25 cellular contexts compared by ENCODE assay signal in the genomic region with DNA sequence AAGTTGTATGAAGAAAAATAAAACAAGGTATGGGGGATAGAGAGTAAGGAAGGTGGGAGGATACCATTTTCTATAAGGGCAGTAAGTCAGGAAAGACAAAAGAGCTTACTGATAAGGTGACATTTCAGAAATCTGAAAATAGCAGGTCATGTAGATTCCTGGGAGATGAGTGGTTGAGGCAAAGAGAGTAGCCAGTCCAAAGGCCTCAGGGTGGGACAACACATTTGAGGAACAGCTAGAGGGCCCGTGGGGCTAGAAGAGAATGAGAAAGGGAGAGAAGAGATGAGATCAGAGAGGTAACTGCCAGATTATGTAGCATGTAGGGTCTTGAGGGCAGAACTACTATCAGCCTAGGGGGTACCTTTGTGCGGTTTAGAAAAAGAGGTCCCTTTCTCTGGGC. TPM values are rescaled to one million over a fixed set of nuclear protein-coding genes. Genes with fewer than 3 reads are reported as not detected.
DNase-seq lines count a peak whose midpoint lies in the region; ATAC-seq and TF ChIP-seq lines count a peak whose summit lies in the region.
"Had no signal": no experiment of that assay in that cellular context is flagged by ENCODE, and none has a peak within 500 bp of the region (broad histone marks: within the 10 kb centered on the region; RNA-seq: fewer than 3 reads in every experiment).

No MANE protein-coding gene starts in this region.

- no peaks in the 10 kb centered on the region for H3K27me3 ChIP-seq in CD4-positive, alpha-beta T cell (ENCODE audit: control insufficient read depth, insufficient read depth, low read length)
- H3K27me3 ChIP-seq in esophagus muscularis mucosa = no peaks in the 10 kb centered on the region
- no peaks in the 10 kb centered on the region for H3K27me3 ChIP-seq in ascending aorta
- H3K27me3 ChIP-seq: neutrophil had no signal

- H3K9me3 ChIP-seq in CD4-positive, alpha-beta T cell (ENCODE audit: control insufficient read depth, low read length) = no peaks in the 10 kb centered on the region
- no peaks in the 10 kb centered on the region for H3K9me3 ChIP-seq in esophagus muscularis mucosa
- no peaks in the 10 kb centered on the region for H3K9me3 ChIP-seq in ascending aorta
- H3K9me3 ChIP-seq: left ventricle myocardium inferior, neutrophil had no signal

- H3K36me3 ChIP-seq in esophagus muscularis mucosa (peaks cover 2 to 9% (median 8%) of the 10 kb centered on the region in 4 donors), ascending aorta (peaks cover 2 to 11% of the 10 kb centered on the region in 2 donors)

- H3K36me3 Mint-ChIP-seq in T-helper 2 cell treated with Interferon-gamma antibody and Interleukin-4, amounts not matched to agents 5 μg/mL and 100 μg/mL, for 36 hours (ENCODE audit: low read depth) = peaks cover 32% of the 10 kb centered on the region
- peaks cover 31% of the 10 kb centered on the region for H3K36me3 Mint-ChIP-seq in CD4-positive, alpha-beta T cell (ENCODE audit: low read depth)
- H3K36me3 Mint-ChIP-seq in activated T-helper 1 cell treated with anti-CD3 and anti-CD28 coated beads, Interleukin-12 subunit alpha, Interleukin-12 subunit beta, Interleukin-2, Interleukin-4 antibody, amounts not matched to agents 30 ng/mL and 10 ng/mL and 1 ng/mL, durations not matched to agents 14 hours and 24 hours and 36 hours (ENCODE audit: low read depth) = peaks cover 36% of the 10 kb centered on the region
- H3K36me3 Mint-ChIP-seq in mesothelial cell of epicardium = peaks cover 13% of the 10 kb centered on the region

- CTCF ChIA-PET in CD4-positive, alpha-beta T cell (lab: Charles Lee) = no interaction called here

- H3K4me1 ChIP-seq in esophagus muscularis mucosa = peaks cover 19 to 39% (median 30%) of the 10 kb centered on the region in 4 donors
- H3K4me1 ChIP-seq in ascending aorta = peaks cover 5 to 10% of the 10 kb centered on the region in 2 donors

- no peak for TF ChIP-seq POLR2A in esophagus muscularis mucosa (IDR thresholded peaks at IDR 0.05; ENCODE audit: low read depth)

- TF ChIP-seq CTCF in CD4-positive, alpha-beta T cell (IDR thresholded peaks at IDR 0.05) = no peak
- TF ChIP-seq CTCF in mesothelial cell of epicardium (IDR thresholded peaks at IDR 0.05; ENCODE audit: unreplicated experiment) (no peak), esophagus muscularis mucosa (IDR thresholded peaks at IDR 0.05) (no peak), ascending aorta (IDR thresholded peaks at IDR 0.05) (no peak)

- 91% methylated on average over 2 of the region's 2 CpGs for WGBS in esophagus muscularis mucosa

- intact Hi-C loops in CD4-positive, alpha-beta T cell (cut with DNase I, micrococcal nuclease) = loop anchor here in 1 of 2 experiments (2.0 to 5.0 kb wide), 3 partner anchors 92 to 502 kb away; partner anchors contain the start of gene RTN4
- intact Hi-C loops in activated T-helper 1 cell treated with anti-CD3 and anti-CD28 coated beads, Interleukin-12 subunit alpha, Interleukin-12 subunit beta, Interleukin-2, Interleukin-4 antibody, amounts not matched to agents 30 ng/mL and 10 ng/mL and 1 ng/mL, durations not matched to agents 14 hours and 24 hours and 36 hours (cut with micrococcal nuclease) = no loop called here
- intact Hi-C loops in esophagus muscularis mucosa (cut with DNase I) = no loop called here
- intact Hi-C loops in ascending aorta (cut with DNase I) = no loop called here

- H3K4me3 ChIP-seq in esophagus muscularis mucosa = no peak overlapping the region
- no peak overlapping the region for H3K4me3 ChIP-seq in ascending aorta
- H3K4me3 ChIP-seq: left ventricle myocardium inferior had no signal

- H3K27ac Mint-ChIP-seq in T-helper 2 cell treated with Interferon-gamma antibody and Interleukin-4, amounts not matched to agents 5 μg/mL and 100 μg/mL, for 36 hours = peak overlapping the region; percentile 46
- H3K27ac Mint-ChIP-seq in CD4-positive, alpha-beta T cell = peak overlapping the region; percentile 92
- no peak overlapping the region for H3K27ac Mint-ChIP-seq in activated T-helper 1 cell treated with anti-CD3 and anti-CD28 coated beads, Interleukin-12 subunit alpha, Interleukin-12 subunit beta, Interleukin-2, Interleukin-4 antibody, amounts not matched to agents 30 ng/mL and 10 ng/mL and 1 ng/mL, durations not matched to agents 14 hours and 24 hours and 36 hours
- H3K27ac Mint-ChIP-seq in mesothelial cell of epicardium = peak overlapping the region; percentile 17

- no peak overlapping the region for H3K27ac ChIP-seq in CD4-positive, alpha-beta T cell (ENCODE audit: low read depth, low read length)
- H3K27ac ChIP-seq in esophagus muscularis mucosa (replicated peaks in 1 of 4) (no peak overlapping the region), ascending aorta (no peak overlapping the region)
- H3K27ac ChIP-seq: epithelial cell of prostate, left ventricle myocardium inferior, neutrophil, RWPE1 had no signal

- POLR2A ChIA-PET in CD4-positive, alpha-beta T cell (lab: Charles Lee) = interaction anchor here (0.6 kb wide), 1 partner anchor 321 kb away, joined by 3 read pairs; no protein-coding TSS in a partner anchor

- H3K4me1 Mint-ChIP-seq in T-helper 2 cell treated with Interferon-gamma antibody and Interleukin-4, amounts not matched to agents 5 μg/mL and 100 μg/mL, for 36 hours (ENCODE audit: low read depth) = peaks cover 36% of the 10 kb centered on the region
- peaks cover 58% of the 10 kb centered on the region for H3K4me1 Mint-ChIP-seq in CD4-positive, alpha-beta T cell (ENCODE audit: low read depth)
- peaks cover 49% of the 10 kb centered on the region for H3K4me1 Mint-ChIP-seq in activated T-helper 1 cell treated with anti-CD3 and anti-CD28 coated beads, Interleukin-12 subunit alpha, Interleukin-12 subunit beta, Interleukin-2, Interleukin-4 antibody, amounts not matched to agents 30 ng/mL and 10 ng/mL and 1 ng/mL, durations not matched to agents 14 hours and 24 hours and 36 hours (ENCODE audit: low read depth)
- H3K4me1 Mint-ChIP-seq in mesothelial cell of epicardium = peaks cover 38% of the 10 kb centered on the region

- no peak for ATAC-seq in CD4-positive, alpha-beta T cell (ENCODE audit: poor library complexity)
- no peak for ATAC-seq in HG03565 (IDR thresholded peaks at IDR 0.05; ENCODE audit: unreplicated experiment)
- ATAC-seq: stimulated activated memory B cell treated with anti-CD40 and anti-IgM and Interleukin-4, amounts not matched to agents 10 μg/mL and 1 μg/mL and 100 μg/mL, for 72 hours had no signal

- H3K4me3 Mint-ChIP-seq in T-helper 2 cell treated with Interferon-gamma antibody and Interleukin-4, amounts not matched to agents 5 μg/mL and 100 μg/mL, for 36 hours = peak overlapping the region; percentile 15
- peak overlapping the region; percentile 74 for H3K4me3 Mint-ChIP-seq in CD4-positive, alpha-beta T cell
- H3K4me3 Mint-ChIP-seq in activated T-helper 1 cell treated with anti-CD3 and anti-CD28 coated beads, Interleukin-12 subunit alpha, Interleukin-12 subunit beta, Interleukin-2, Interleukin-4 antibody, amounts not matched to agents 30 ng/mL and 10 ng/mL and 1 ng/mL, durations not matched to agents 14 hours and 24 hours and 36 hours = peak overlapping the region; percentile 13
- H3K4me3 Mint-ChIP-seq in mesothelial cell of epicardium = no peak overlapping the region
- H3K4me3 Mint-ChIP-seq: stimulated activated memory B cell treated with anti-CD40 and anti-IgM and Interleukin-4, amounts not matched to agents 10 μg/mL and 1 μg/mL and 100 μg/mL, for 72 hours had no signal

- TF ChIP-seq EP300 in esophagus muscularis mucosa (IDR thresholded peaks at IDR 0.05) = no peak

- DNase-seq in T-helper 2 cell treated with Interferon-gamma antibody and Interleukin-4, amounts not matched to agents 5 μg/mL and 100 μg/mL, for 36 hours (ENCODE audit: low spot score) = no peak
- no peak for DNase-seq in T-helper 2 cell
- no peak for DNase-seq in CD4-positive, alpha-beta T cell
- DNase-seq in activated T-helper 1 cell treated with anti-CD3 and anti-CD28 coated beads, Interleukin-12 subunit alpha, Interleukin-12 subunit beta, Interleukin-2, Interleukin-4 antibody, amounts not matched to agents 30 ng/mL and 10 ng/mL and 1 ng/mL, durations not matched to agents 14 hours and 24 hours and 36 hours (ENCODE audit: low spot score) = no peak
- DNase-seq in mesothelial cell of epicardium (ENCODE audit: low spot score in 2 of 2, unreplicated experiment in 2 of 2) = no peak
- no peak for DNase-seq in esophagus muscularis mucosa (ENCODE audit: extremely low spot score)
- DNase-seq in ascending aorta (ENCODE audit: low spot score in 2 of 2) = no peak
- DNase-seq: 8988T; activated CD4-positive, alpha-beta T cell treated with anti-CD3 and anti-CD28 coated beads for 4 hours; activated CD8-positive, alpha-beta memory T cell treated with anti-CD3 and anti-CD28 coated beads, Interleukin-2, amount 50 U/mL, for 4 hours; activated effector memory CD4-positive, alpha-beta T cell treated with anti-CD3 and anti-CD28 coated beads, Interleukin-2, amount 50 U/mL, for 16 hours; amygdala; caudate nucleus; COR-L47; Kasumi-1; left ventricle myocardium inferior; NCI-H187 treated with DMSO at 0.1 percent for 48 hours; NCI-H748 treated with DMSO at 0.1 percent for 48 hours; small intestine; stimulated activated CD4-positive, alpha-beta T cell treated with anti-CD3 and anti-CD28 coated beads, Interleukin-2, amount 100 ng/mL, for 24 hours had no signal

- no peaks in the 10 kb centered on the region for H3K27me3 Mint-ChIP-seq in T-helper 2 cell treated with Interferon-gamma antibody and Interleukin-4, amounts not matched to agents 5 μg/mL and 100 μg/mL, for 36 hours (ENCODE audit: low read depth)
- H3K27me3 Mint-ChIP-seq in CD4-positive, alpha-beta T cell = no peaks in the 10 kb centered on the region
- H3K27me3 Mint-ChIP-seq in activated T-helper 1 cell treated with anti-CD3 and anti-CD28 coated beads, Interleukin-12 subunit alpha, Interleukin-12 subunit beta, Interleukin-2, Interleukin-4 antibody, amounts not matched to agents 30 ng/mL and 10 ng/mL and 1 ng/mL, durations not matched to agents 14 hours and 24 hours and 36 hours (ENCODE audit: insufficient read depth) = no peaks in the 10 kb centered on the region
- no peaks in the 10 kb centered on the region for H3K27me3 Mint-ChIP-seq in mesothelial cell of epicardium (ENCODE audit: low read depth)
- H3K27me3 Mint-ChIP-seq: stimulated activated memory B cell treated with anti-CD40 and anti-IgM and Interleukin-4, amounts not matched to agents 10 μg/mL and 1 μg/mL and 100 μg/mL, for 72 hours had no signal

- no peaks in the 10 kb centered on the region for H3K9me3 Mint-ChIP-seq in T-helper 2 cell treated with Interferon-gamma antibody and Interleukin-4, amounts not matched to agents 5 μg/mL and 100 μg/mL, for 36 hours
- H3K9me3 Mint-ChIP-seq in CD4-positive, alpha-beta T cell = peaks cover 5% of the 10 kb centered on the region
- no peaks in the 10 kb centered on the region for H3K9me3 Mint-ChIP-seq in activated T-helper 1 cell treated with anti-CD3 and anti-CD28 coated beads, Interleukin-12 subunit alpha, Interleukin-12 subunit beta, Interleukin-2, Interleukin-4 antibody, amounts not matched to agents 30 ng/mL and 10 ng/mL and 1 ng/mL, durations not matched to agents 14 hours and 24 hours and 36 hours
- no peaks in the 10 kb centered on the region for H3K9me3 Mint-ChIP-seq in mesothelial cell of epicardium
- H3K9me3 Mint-ChIP-seq: stimulated activated memory B cell treated with anti-CD40 and anti-IgM and Interleukin-4, amounts not matched to agents 10 μg/mL and 1 μg/mL and 100 μg/mL, for 72 hours had no signal

RNA-seq across cellular contexts. Expression of gene CLHC1, which starts 2.9 kb away (rescaled TPM):
- total RNA-seq in CD4-positive, alpha-beta T cell = 1 to 10 TPM; 4.4 TPM
- 9.0 and 12.3 TPM in 2 replicates for total RNA-seq in activated T-helper 1 cell treated with anti-CD3 and anti-CD28 coated beads, Interleukin-12 subunit alpha, Interleukin-12 subunit beta, Interleukin-2, Interleukin-4 antibody, amounts not matched to agents 30 ng/mL and 10 ng/mL and 1 ng/mL, durations not matched to agents 14 hours and 24 hours and 36 hours
- total RNA-seq in mesothelial cell of epicardium (38.0 to 46.7 TPM (median 40.5 TPM) in 3 replicates), esophagus muscularis mucosa (10 to 100 TPM in 1 of 4 donors, 1 to 10 TPM in 3; 3.4 to 15.0 (median 6.4) TPM), ascending aorta (not detected)

RNA-seq across cellular contexts. Expression of gene RPS27A, which starts 3.3 kb away (rescaled TPM):
- 1,000 to 10,000 TPM; 2,201 to 2,315 TPM for total RNA-seq in CD4-positive, alpha-beta T cell
- total RNA-seq in activated T-helper 1 cell treated with anti-CD3 and anti-CD28 coated beads, Interleukin-12 subunit alpha, Interleukin-12 subunit beta, Interleukin-2, Interleukin-4 antibody, amounts not matched to agents 30 ng/mL and 10 ng/mL and 1 ng/mL, durations not matched to agents 14 hours and 24 hours and 36 hours = 949 and 953 TPM in 2 replicates
- total RNA-seq in mesothelial cell of epicardium (795 to 840 TPM (median 827 TPM) in 3 replicates), esophagus muscularis mucosa (1,000 to 10,000 TPM in 2 of 4 donors, 100 to 1,000 TPM in 2; 597 to 2,221 (median 1,586) TPM), ascending aorta (262 TPM)

RNA-seq across cellular contexts. Expression of gene MTIF2, which starts 39.8 kb away (rescaled TPM):
- total RNA-seq in CD4-positive, alpha-beta T cell = 10 to 100 TPM; 13.0 to 15.6 TPM
- total RNA-seq in activated T-helper 1 cell treated with anti-CD3 and anti-CD28 coated beads, Interleukin-12 subunit alpha, Interleukin-12 subunit beta, Interleukin-2, Interleukin-4 antibody, amounts not matched to agents 30 ng/mL and 10 ng/mL and 1 ng/mL, durations not matched to agents 14 hours and 24 hours and 36 hours = 42.3 and 44.1 TPM in 2 replicates
- total RNA-seq in mesothelial cell of epicardium (22.1 to 24.5 TPM (median 22.8 TPM) in 3 replicates), esophagus muscularis mucosa (10 to 100 TPM; 16.1 to 22.6 (median 21.0) TPM), ascending aorta (15.2 TPM)
